In genomic region chr7:101593556-101593955, GRCh38 we compare ENCODE assay signal across 32 cellular contexts. TPM values are rescaled to one million over a fixed set of nuclear protein-coding genes. Genes with fewer than 3 reads are reported as not detected.
"Had no signal": no experiment of that assay in that cellular context is flagged by ENCODE, and none has a peak within 500 bp of the region (broad histone marks: within the 10 kb centered on the region; RNA-seq: fewer than 3 reads in every experiment).

No MANE protein-coding gene starts in this region.

- H3K36me3 ChIP-seq: esophagus squamous epithelium, heart right ventricle, left lung, neural progenitor cell, ovary, right lobe of liver, stomach, thyroid gland, upper lobe of right lung had no signal

- H3K4me1 Mint-ChIP-seq: naive thymus-derived CD4-positive, alpha-beta T cell; stimulated activated effector memory CD8-positive, alpha-beta T cell treated with anti-CD3 and anti-CD28 coated beads, Interleukin-12 subunit alpha, Interleukin-12 subunit beta, amount 100 ng/mL, for 72 hours had no signal

- H3K36me3 Mint-ChIP-seq: naive thymus-derived CD4-positive, alpha-beta T cell; neural progenitor cell; stimulated activated effector memory CD8-positive, alpha-beta T cell treated with anti-CD3 and anti-CD28 coated beads, Interleukin-12 subunit alpha, Interleukin-12 subunit beta, amount 100 ng/mL, for 72 hours had no signal

- H3K27ac Mint-ChIP-seq: effector memory CD8-positive, alpha-beta T cell; naive thymus-derived CD4-positive, alpha-beta T cell; nephron; neural progenitor cell; stimulated activated effector memory CD8-positive, alpha-beta T cell treated with anti-CD3 and anti-CD28 coated beads, Interleukin-12 subunit alpha, Interleukin-12 subunit beta, amount 100 ng/mL, for 72 hours had no signal

- H3K4me3 ChIP-seq: esophagus squamous epithelium, heart right ventricle, left lung, neural progenitor cell, ovary, right lobe of liver, stomach, thyroid gland, upper lobe of right lung had no signal

- H3K4me1 ChIP-seq: heart right ventricle, left lung, neural progenitor cell, right lobe of liver had no signal

- H3K27me3 Mint-ChIP-seq: effector memory CD8-positive, alpha-beta T cell had no signal

- H3K27me3 ChIP-seq: left lung, neural progenitor cell, ovary, right lobe of liver, stomach, thyroid gland, upper lobe of right lung had no signal

- ATAC-seq: effector memory CD8-positive, alpha-beta T cell; heart right ventricle; left cardiac atrium; left lung; naive thymus-derived CD4-positive, alpha-beta T cell; right lobe of liver; stimulated activated effector memory CD8-positive, alpha-beta T cell treated with anti-CD3 and anti-CD28 coated beads, Interleukin-12 subunit alpha, Interleukin-12 subunit beta, amount 100 ng/mL, for 72 hours; upper lobe of right lung had no signal

- DNase-seq: cortex of kidney; effector memory CD8-positive, alpha-beta T cell; erythroblast; esophagus squamous epithelium; foreskin melanocyte; glutamatergic neuron; heart right ventricle; hippocampal formation; left cardiac atrium; left lung; mesenchymal stem cell; midbrain; naive thymus-derived CD4-positive, alpha-beta T cell; ovary; stimulated activated CD4-positive, alpha-beta T cell treated with anti-CD3 and anti-CD28 coated beads, Interleukin-2, amount 100 ng/mL, for 24 hours; stimulated activated CD4-positive, alpha-beta T cell treated with anti-CD3 and anti-CD28 coated beads, Interleukin-4, amount 100 ng/mL, for 24 hours; stimulated activated naive CD4-positive, alpha-beta T cell treated with Interleukin-2 at 50 U/mL for 16 hours; stomach; thyroid gland; upper lobe of right lung had no signal

- H3K9me3 ChIP-seq: esophagus squamous epithelium, heart right ventricle, left lung, ovary, right lobe of liver, stomach, thyroid gland, upper lobe of right lung had no signal

- H3K9me3 Mint-ChIP-seq: effector memory CD8-positive, alpha-beta T cell; naive thymus-derived CD4-positive, alpha-beta T cell; neural progenitor cell; stimulated activated effector memory CD8-positive, alpha-beta T cell treated with anti-CD3 and anti-CD28 coated beads, Interleukin-12 subunit alpha, Interleukin-12 subunit beta, amount 100 ng/mL, for 72 hours had no signal

- H3K27ac ChIP-seq: esophagus squamous epithelium, heart right ventricle, left lung, neural progenitor cell, ovary, right lobe of liver, stomach, thyroid gland, upper lobe of right lung had no signal

- H3K4me3 Mint-ChIP-seq: effector memory CD8-positive, alpha-beta T cell; naive thymus-derived CD4-positive, alpha-beta T cell; nephron; neural progenitor cell; stimulated activated effector memory CD8-positive, alpha-beta T cell treated with anti-CD3 and anti-CD28 coated beads, Interleukin-12 subunit alpha, Interleukin-12 subunit beta, amount 100 ng/mL, for 72 hours had no signal

RNA-seq across cellular contexts. Expression of gene MYL10, which starts 35.5 kb away (rescaled TPM):
- total RNA-seq: dermis microvascular lymphatic vessel endothelial cell; esophagus squamous epithelium; heart right ventricle; kidney epithelial cell; left cardiac atrium; left lung; lower leg skin; lung microvascular endothelial cell; mucosa of gallbladder; naive thymus-derived CD4-positive, alpha-beta T cell; ovary; pulmonary artery endothelial cell; right lobe of liver; stomach; subcutaneous adipose tissue; temporal lobe; thyroid gland; upper lobe of right lung had no signal
